In the genomic region with DNA sequence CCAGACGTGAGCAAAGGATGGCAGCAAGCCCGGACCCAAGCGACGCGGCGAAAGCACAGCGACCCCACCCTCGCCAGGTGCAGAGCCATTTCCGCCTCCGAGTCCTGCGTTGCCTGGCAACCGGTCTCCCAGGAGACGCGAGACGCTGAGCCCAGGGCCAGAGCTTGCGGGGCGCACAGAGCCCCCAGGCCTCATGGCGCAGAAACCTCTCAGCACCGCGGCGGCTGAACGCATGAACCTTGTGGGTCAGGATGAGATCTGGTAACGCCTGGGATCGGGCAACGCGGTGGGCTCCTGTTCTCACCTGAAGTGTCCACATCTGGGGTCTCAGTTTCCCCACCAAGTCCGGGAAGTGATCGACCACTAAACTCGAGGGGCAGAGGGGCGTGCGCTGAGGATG, we compare ENCODE assay signal across 18 cellular contexts.
DNase-seq lines count a peak whose midpoint lies in the region; ATAC-seq, FAIRE-seq and TF ChIP-seq lines count a peak whose summit lies in the region.
"Had no signal": no experiment of that assay in that cellular context is flagged by ENCODE, and none has a peak within 500 bp of the region (broad histone marks: within the 10 kb centered on the region; RNA-seq: fewer than 3 reads in every experiment).

No MANE protein-coding gene starts in this region.

- TF ChIP-seq EP300 in stomach (IDR thresholded peaks at IDR 0.05), result no peak

- H3K27me3 ChIP-seq in H9 (ENCODE audit: insufficient read depth, low read length) (no peaks in the 10 kb centered on the region; the same call in 1 of the 2 replicates), stomach (peaks cover 0 to 76% (median 18%) of the 10 kb centered on the region in 3 donors)
- H3K27me3 ChIP-seq: Peyer's patch had no signal

- H3K4me1 ChIP-seq in H9 (ENCODE audit: insufficient read depth, low read length), result no peaks in the 10 kb centered on the region
- no peaks in the 10 kb centered on the region for H3K4me1 ChIP-seq in kidney (ENCODE audit: control insufficient read depth in 1 of 2, insufficient read depth in 1 of 2, low read depth in 1 of 2, low read length in 2 of 2)
- no peaks in the 10 kb centered on the region for H3K4me1 ChIP-seq in stomach
- H3K4me1 ChIP-seq: Peyer's patch had no signal

- H4K20me1 ChIP-seq in H9 (ENCODE audit: control insufficient read depth, insufficient read depth, insufficient read length), result no peaks in the 10 kb centered on the region

- ATAC-seq in GM21737 (IDR thresholded peaks at IDR 0.05; ENCODE audit: unreplicated experiment), result no peak
- ATAC-seq: gastroesophageal sphincter; stimulated activated naive CD8-positive, alpha-beta T cell treated with anti-CD3 and anti-CD28 coated beads, Interleukin-15, Interleukin-2, amounts not matched to agents 100 U/mL and 50 U/mL, for 24 hours had no signal

- no peak overlapping the region for H2BK120ac ChIP-seq in H9 (ENCODE audit: low read depth, low read length, poor library complexity, severe bottlenecking)

- no peaks in the 10 kb centered on the region; a peak in 1 of 7 replicates for H3K36me3 Mint-ChIP-seq in H9 (ENCODE audit: insufficient read depth in 1 of 3, low read depth in 3 of 3)
- H3K36me3 Mint-ChIP-seq in activated T-helper 1 cell treated with anti-CD3 and anti-CD28 coated beads, Interleukin-12 subunit alpha, Interleukin-12 subunit beta, Interleukin-2, Interleukin-4 antibody, amounts not matched to agents 30 ng/mL and 10 ng/mL and 1 ng/mL, durations not matched to agents 14 hours and 24 hours and 36 hours (ENCODE audit: low read depth), result no peaks in the 10 kb centered on the region
- H3K36me3 Mint-ChIP-seq: CD14-positive monocyte had no signal

- FAIRE-seq in kidney (lab: Jason Lieb, UNC), result no peak

- peak overlapping the region; percentile 56 for H3K4me2 ChIP-seq in H9 (ENCODE audit: insufficient read depth, insufficient read length, low read length)

- no peak overlapping the region for H3K4me3 ChIP-seq in kidney (ENCODE audit: low read length in 2 of 2)
- no peak overlapping the region for H3K4me3 ChIP-seq in stomach
- H3K4me3 ChIP-seq: gastroesophageal sphincter, Peyer's patch had no signal

- no peak overlapping the region for H2BK20ac ChIP-seq in H9 (ENCODE audit: low read depth, low read length, poor library complexity, severe bottlenecking)

- intact Hi-C loops in kidney (cut with DNase I) (no loop called here), stomach (cut with DNase I; ENCODE audit: low total_unique reads) (no loop called here)
- intact Hi-C loops in activated T-helper 1 cell treated with anti-CD3 and anti-CD28 coated beads, Interleukin-12 subunit alpha, Interleukin-12 subunit beta, Interleukin-2, Interleukin-4 antibody, amounts not matched to agents 30 ng/mL and 10 ng/mL and 1 ng/mL, durations not matched to agents 14 hours and 24 hours and 36 hours (cut with micrococcal nuclease), result no loop called here

- no peak overlapping the region for H3K23ac ChIP-seq in H9 (ENCODE audit: insufficient read length, low read depth, low read length)

- no peak overlapping the region for H4K5ac ChIP-seq in H9 (ENCODE audit: insufficient read length, low read depth, low read length)

- no peak overlapping the region for H3K27ac ChIP-seq in H9 (ENCODE audit: insufficient read length, low read depth, low read length)
- H3K27ac ChIP-seq in kidney (ENCODE audit: low read depth in 2 of 2, low read length in 2 of 2), result no peak overlapping the region
- no peak overlapping the region for H3K27ac ChIP-seq in stomach
- H3K27ac ChIP-seq: gastroesophageal sphincter, Peyer's patch had no signal

- no peak overlapping the region for H3K4ac ChIP-seq in H9 (ENCODE audit: low read depth, low read length)

- no peak overlapping the region for H2BK5ac ChIP-seq in H9 (ENCODE audit: insufficient read length, low read length)

- no peak overlapping the region for H2AFZ ChIP-seq in H9 (ENCODE audit: low read length)

- H3K4me1 Mint-ChIP-seq in H9, result peaks cover 16 to 22% of the 10 kb centered on the region in 2 experiments
- H3K4me1 Mint-ChIP-seq in activated T-helper 1 cell treated with anti-CD3 and anti-CD28 coated beads, Interleukin-12 subunit alpha, Interleukin-12 subunit beta, Interleukin-2, Interleukin-4 antibody, amounts not matched to agents 30 ng/mL and 10 ng/mL and 1 ng/mL, durations not matched to agents 14 hours and 24 hours and 36 hours (ENCODE audit: low read depth), result no peaks in the 10 kb centered on the region
- H3K4me1 Mint-ChIP-seq: CD14-positive monocyte had no signal

- no peak overlapping the region for H3T11ph ChIP-seq in H9 (ENCODE audit: low read length)

- no peak for TF ChIP-seq POLR2A in stomach (IDR thresholded peaks at IDR 0.05)

- H2BK15ac ChIP-seq in H9 (ENCODE audit: low read depth, low read length), result no peak overlapping the region

- H3K79me1 ChIP-seq in H9 (ENCODE audit: insufficient read depth, low read depth, low read length, poor library complexity, severe bottlenecking), result no peaks in the 10 kb centered on the region

- H3K36me3 ChIP-seq in kidney (ENCODE audit: control insufficient read depth in 1 of 2, insufficient read depth in 2 of 2, low read length in 2 of 2) (no peaks in the 10 kb centered on the region), stomach (no peaks in the 10 kb centered on the region)
- H3K36me3 ChIP-seq: gastroesophageal sphincter, Peyer's patch had no signal

- no peak overlapping the region for H3K9ac ChIP-seq in H9 (ENCODE audit: extremely low read depth, insufficient read length, low read length)
- no peak overlapping the region for H3K9ac ChIP-seq in kidney (ENCODE audit: low read length in 2 of 2)

- H3K18ac ChIP-seq in H9 (ENCODE audit: insufficient read length, low read depth, low read length), result no peak overlapping the region

- H3K79me2 ChIP-seq in H9 (ENCODE audit: insufficient read depth, low read length), result no peaks in the 10 kb centered on the region

- no peak overlapping the region; the same call in 1 of the 2 replicates for H3K14ac ChIP-seq in H9 (ENCODE audit: insufficient read depth, low read length)

- no peak overlapping the region for H4K91ac ChIP-seq in H9 (ENCODE audit: insufficient read length, low read depth, low read length)

- H3K27ac Mint-ChIP-seq in H9, result no peak overlapping the region; a peak in 1 of 7 replicates
- no peak overlapping the region for H3K27ac Mint-ChIP-seq in activated T-helper 1 cell treated with anti-CD3 and anti-CD28 coated beads, Interleukin-12 subunit alpha, Interleukin-12 subunit beta, Interleukin-2, Interleukin-4 antibody, amounts not matched to agents 30 ng/mL and 10 ng/mL and 1 ng/mL, durations not matched to agents 14 hours and 24 hours and 36 hours
- H3K27ac Mint-ChIP-seq: CD14-positive monocyte had no signal

- H2BK12ac ChIP-seq in H9 (ENCODE audit: insufficient read length, low read depth, low read length), result no peak overlapping the region

- H4K8ac ChIP-seq in H9 (replicated peaks; ENCODE audit: insufficient read length, low read depth, low read length), result no peak overlapping the region

- H3K4me3 Mint-ChIP-seq in H9, result peak overlapping the region; percentile 39 to 61
- no peak overlapping the region for H3K4me3 Mint-ChIP-seq in activated T-helper 1 cell treated with anti-CD3 and anti-CD28 coated beads, Interleukin-12 subunit alpha, Interleukin-12 subunit beta, Interleukin-2, Interleukin-4 antibody, amounts not matched to agents 30 ng/mL and 10 ng/mL and 1 ng/mL, durations not matched to agents 14 hours and 24 hours and 36 hours

- no peak for TF ChIP-seq CTCF in H9 (conservative IDR thresholded peaks at IDR 0.05)
- TF ChIP-seq CTCF in kidney (IDR thresholded peaks at IDR 0.05; ENCODE audit: borderline replicate concordance, extremely low read depth, insufficient read depth), result no peak
- TF ChIP-seq CTCF in stomach (IDR thresholded peaks at IDR 0.05), result no peak

- DNase-seq in COLO668 (lab: John Stamatoyannopoulos, UW; ENCODE audit: unreplicated experiment) (peak; percentile 58), H9 (peak; percentile 82), NCI-H748 (lab: John Stamatoyannopoulos, UW; ENCODE audit: unreplicated experiment) (peak; percentile 95), kidney (peak; percentile 72), stomach (no peak)
- no peak for DNase-seq in stimulated activated naive CD4-positive, alpha-beta T cell (lab: John Stamatoyannopoulos, UW)
- DNase-seq in activated T-helper 1 cell treated with anti-CD3 and anti-CD28 coated beads, Interleukin-12 subunit alpha, Interleukin-12 subunit beta, Interleukin-2, Interleukin-4 antibody, amounts not matched to agents 30 ng/mL and 10 ng/mL and 1 ng/mL, durations not matched to agents 14 hours and 24 hours and 36 hours (ENCODE audit: low spot score), result no peak
- DNase-seq: activated CD8-positive, alpha-beta memory T cell treated with anti-CD3 and anti-CD28 coated beads, Interleukin-2, amount 50 U/mL, for 48 hours; effector memory CD4-positive, alpha-beta T cell; mammary epithelial cell; NCI-H1048; stimulated activated CD4-positive, alpha-beta T cell treated with anti-CD3 and anti-CD28 coated beads, Interleukin-4, amount 100 ng/mL, for 1 hour; stimulated activated naive CD8-positive, alpha-beta T cell treated with anti-CD3 and anti-CD28 coated beads, Interleukin-15, Interleukin-2, amounts not matched to agents 100 U/mL and 50 U/mL, for 24 hours; T1000 had no signal

- no CpG with 5 or more reads among the region's 31 CpGs for WGBS in H9 (ENCODE audit: extremely low coverage, insufficient read length, low lambda C conversion rate)
- 17 to 24% (median 19%) methylated on average over 30 to 31 of the region's 31 CpGs for WGBS in stomach, 5 donors

- peaks cover 66% of the 10 kb centered on the region for H3K27me3 Mint-ChIP-seq in H9 (ENCODE audit: low read depth)
- peaks cover 11% of the 10 kb centered on the region for H3K27me3 Mint-ChIP-seq in activated T-helper 1 cell treated with anti-CD3 and anti-CD28 coated beads, Interleukin-12 subunit alpha, Interleukin-12 subunit beta, Interleukin-2, Interleukin-4 antibody, amounts not matched to agents 30 ng/mL and 10 ng/mL and 1 ng/mL, durations not matched to agents 14 hours and 24 hours and 36 hours (ENCODE audit: insufficient read depth)

- no peak overlapping the region for H3K56ac ChIP-seq in H9 (ENCODE audit: insufficient read length, low read depth, low read length)

- no peaks in the 10 kb centered on the region for H3K9me3 ChIP-seq in H9 (ENCODE audit: control insufficient read depth, low read depth, low read length)
- H3K9me3 ChIP-seq in kidney (ENCODE audit: control insufficient read depth in 1 of 2, low read length in 2 of 2), result no peaks in the 10 kb centered on the region
- H3K9me3 ChIP-seq in stomach, result peaks cover 0 to 13% (median 0%) of the 10 kb centered on the region in 4 donors
- H3K9me3 ChIP-seq: Peyer's patch had no signal

- H3K9me3 Mint-ChIP-seq in H9, result peaks cover 4% of the 10 kb centered on the region in 2 experiments
- no peaks in the 10 kb centered on the region for H3K9me3 Mint-ChIP-seq in activated T-helper 1 cell treated with anti-CD3 and anti-CD28 coated beads, Interleukin-12 subunit alpha, Interleukin-12 subunit beta, Interleukin-2, Interleukin-4 antibody, amounts not matched to agents 30 ng/mL and 10 ng/mL and 1 ng/mL, durations not matched to agents 14 hours and 24 hours and 36 hours

- H3K23me2 ChIP-seq in H9 (ENCODE audit: insufficient read length, low read depth, low read length, poor library complexity, severe bottlenecking), result peaks cover 3% of the 10 kb centered on the region

- no peak overlapping the region for H2AK5ac ChIP-seq in H9 (ENCODE audit: insufficient read length, low read length)

Comparison
In these comparisons a context has a peak if more than half of its experiments do, and no peak if none do; other contexts are left out.
1. DNase-seq: peak in COLO668 (single experiment), H9 (single experiment), NCI-H748 (single experiment) and kidney (single experiment); none in stomach (single experiment), stimulated activated naive CD4-positive, alpha-beta T cell (0 of 6) and activated T-helper 1 cell treated with anti-CD3 and anti-CD28 coated beads, Interleukin-12 subunit alpha, Interleukin-12 subunit beta, Interleukin-2, Interleukin-4 antibody, amounts not matched to agents 30 ng/mL and 10 ng/mL and 1 ng/mL, durations not matched to agents 14 hours and 24 hours and 36 hours (single experiment).